ENCODE assay signal across 31 cellular contexts in the genomic region with DNA sequence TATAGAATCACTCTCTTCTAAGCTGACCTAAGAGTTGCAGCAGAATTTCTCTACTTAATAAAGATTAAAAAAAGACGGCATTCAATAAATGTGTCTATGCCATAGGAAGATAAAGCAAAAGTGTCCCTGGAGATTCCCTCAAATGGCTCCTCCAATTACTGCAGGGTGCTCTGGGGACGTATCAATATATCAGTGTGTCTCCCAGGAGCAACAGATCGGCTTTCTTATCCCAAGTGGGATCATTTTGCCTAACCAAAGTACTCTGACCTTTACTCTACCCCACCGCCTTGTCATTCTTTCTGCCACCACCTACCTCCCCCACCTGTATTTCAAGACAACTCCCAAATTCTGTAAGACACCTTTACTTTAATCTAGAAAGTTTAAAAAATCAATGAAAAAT.
"Had no signal": no experiment of that assay in that cellular context is flagged by ENCODE, and none has a peak within 500 bp of the region (broad histone marks: within the 10 kb centered on the region; RNA-seq: fewer than 3 reads in every experiment).

No MANE protein-coding gene starts in this region.

- H3K27ac ChIP-seq: brain microvascular endothelial cell, coronary artery, dorsolateral prefrontal cortex, gastroesophageal sphincter, left lung, ovary, prostate gland, sigmoid colon, stomach, thyroid gland, upper lobe of left lung, vagina, WERI-Rb-1 had no signal

- H3K27ac Mint-ChIP-seq: activated CD4-positive, alpha-beta memory T cell treated with anti-CD3 and anti-CD28 coated beads, Interleukin-2, amount 10 ng/mL, durations not matched to agents 7 days and 5 days; activated CD4-positive, alpha-beta T cell treated with anti-CD3 and anti-CD28 coated beads, Interleukin-2, amount 10 ng/mL, durations not matched to agents 7 days and 5 days; activated naive CD4-positive, alpha-beta T cell treated with anti-CD3 and anti-CD28 coated beads, Interleukin-2, amount 10 ng/mL, durations not matched to agents 7 days and 5 days; activated T-cell treated with anti-CD3 and anti-CD28 coated beads, Interleukin-2, amount 50 U/mL, for 24 hours; naive B cell; stimulated activated naive B cell treated with anti-CD40 and anti-IgM and Interleukin-4, amounts not matched to agents 10 μg/mL and 1 μg/mL and 100 μg/mL, for 72 hours; T-helper 17 cell had no signal

- H3K36me3 ChIP-seq: brain microvascular endothelial cell, gastroesophageal sphincter, left lung, ovary, prostate gland, sigmoid colon, stomach, thyroid gland, upper lobe of left lung, vagina, WERI-Rb-1 had no signal

- DNase-seq: activated CD4-positive, alpha-beta memory T cell treated with anti-CD3 and anti-CD28 coated beads, Interleukin-2, amount 10 ng/mL, durations not matched to agents 7 days and 5 days; activated CD4-positive, alpha-beta T cell treated with anti-CD3 and anti-CD28 coated beads, Interleukin-2, amount 10 ng/mL, durations not matched to agents 7 days and 5 days; activated CD4-positive, CD25-positive, alpha-beta regulatory T cell treated with anti-CD3 and anti-CD28 coated beads, Interleukin-2, amount 50 U/mL, for 72 hours; activated CD8-positive, alpha-beta memory T cell treated with anti-CD3 and anti-CD28 coated beads, Interleukin-2, amount 50 U/mL, for 48 hours; activated gamma-delta T cell; activated naive CD4-positive, alpha-beta T cell treated with anti-CD3 and anti-CD28 coated beads, Interleukin-2, amount 10 ng/mL, durations not matched to agents 7 days and 5 days; activated T-cell treated with anti-CD3 and anti-CD28 coated beads, Interleukin-2, amount 50 U/mL, for 24 hours; amniotic stem cell; brain microvascular endothelial cell; dorsolateral prefrontal cortex; effector memory CD4-positive, alpha-beta T cell; erythroblast; hippocampal formation; kidney glomerular epithelial cell; left lung; naive B cell; ovary; sigmoid colon; small intestine; stimulated activated naive B cell treated with anti-CD40 and anti-IgM and Interleukin-4, amounts not matched to agents 10 μg/mL and 1 μg/mL and 100 μg/mL, for 72 hours; stomach; T-helper 17 cell; T1000; thyroid gland; upper lobe of left lung; WERI-Rb-1 had no signal

- H3K4me3 ChIP-seq: coronary artery, dorsolateral prefrontal cortex, gastroesophageal sphincter, left lung, lung, ovary, prostate gland, sigmoid colon, stomach, thyroid gland, upper lobe of left lung, vagina had no signal

- H3K4me3 Mint-ChIP-seq: activated CD4-positive, alpha-beta memory T cell treated with anti-CD3 and anti-CD28 coated beads, Interleukin-2, amount 10 ng/mL, durations not matched to agents 7 days and 5 days; activated CD4-positive, alpha-beta T cell treated with anti-CD3 and anti-CD28 coated beads, Interleukin-2, amount 10 ng/mL, durations not matched to agents 7 days and 5 days; activated naive CD4-positive, alpha-beta T cell treated with anti-CD3 and anti-CD28 coated beads, Interleukin-2, amount 10 ng/mL, durations not matched to agents 7 days and 5 days; activated T-cell treated with anti-CD3 and anti-CD28 coated beads, Interleukin-2, amount 50 U/mL, for 24 hours; naive B cell; stimulated activated naive B cell treated with anti-CD40 and anti-IgM and Interleukin-4, amounts not matched to agents 10 μg/mL and 1 μg/mL and 100 μg/mL, for 72 hours; T-helper 17 cell had no signal

- H3K36me3 Mint-ChIP-seq: activated naive CD4-positive, alpha-beta T cell treated with anti-CD3 and anti-CD28 coated beads, Interleukin-2, amount 10 ng/mL, durations not matched to agents 7 days and 5 days; naive B cell; stimulated activated naive B cell treated with anti-CD40 and anti-IgM and Interleukin-4, amounts not matched to agents 10 μg/mL and 1 μg/mL and 100 μg/mL, for 72 hours had no signal

- H3K4me1 Mint-ChIP-seq: activated CD4-positive, alpha-beta memory T cell treated with anti-CD3 and anti-CD28 coated beads, Interleukin-2, amount 10 ng/mL, durations not matched to agents 7 days and 5 days; activated CD4-positive, alpha-beta T cell treated with anti-CD3 and anti-CD28 coated beads, Interleukin-2, amount 10 ng/mL, durations not matched to agents 7 days and 5 days; activated naive CD4-positive, alpha-beta T cell treated with anti-CD3 and anti-CD28 coated beads, Interleukin-2, amount 10 ng/mL, durations not matched to agents 7 days and 5 days; naive B cell; stimulated activated naive B cell treated with anti-CD40 and anti-IgM and Interleukin-4, amounts not matched to agents 10 μg/mL and 1 μg/mL and 100 μg/mL, for 72 hours; T-helper 17 cell had no signal

- H3K4me1 ChIP-seq: gastroesophageal sphincter, left lung, prostate gland, sigmoid colon, thyroid gland, upper lobe of left lung, vagina had no signal

- H3K9me3 Mint-ChIP-seq: activated CD4-positive, alpha-beta T cell treated with anti-CD3 and anti-CD28 coated beads, Interleukin-2, amount 10 ng/mL, durations not matched to agents 7 days and 5 days had no signal

- H3K9me3 ChIP-seq: gastroesophageal sphincter, left lung, ovary, prostate gland, sigmoid colon, stomach, thyroid gland, upper lobe of left lung, vagina had no signal

- H3K27me3 ChIP-seq: brain microvascular endothelial cell, dorsolateral prefrontal cortex, gastroesophageal sphincter, left lung, ovary, sigmoid colon, stomach, thyroid gland, upper lobe of left lung, vagina had no signal

- H3K27me3 Mint-ChIP-seq: activated CD4-positive, alpha-beta memory T cell treated with anti-CD3 and anti-CD28 coated beads, Interleukin-2, amount 10 ng/mL, durations not matched to agents 7 days and 5 days; activated CD4-positive, alpha-beta T cell treated with anti-CD3 and anti-CD28 coated beads, Interleukin-2, amount 10 ng/mL, durations not matched to agents 7 days and 5 days; activated naive CD4-positive, alpha-beta T cell treated with anti-CD3 and anti-CD28 coated beads, Interleukin-2, amount 10 ng/mL, durations not matched to agents 7 days and 5 days; activated T-cell treated with anti-CD3 and anti-CD28 coated beads, Interleukin-2, amount 50 U/mL, for 24 hours; naive B cell; stimulated activated naive B cell treated with anti-CD40 and anti-IgM and Interleukin-4, amounts not matched to agents 10 μg/mL and 1 μg/mL and 100 μg/mL, for 72 hours; T-helper 17 cell had no signal
